18 cellular contexts compared by ENCODE assay signal in the genomic region with DNA sequence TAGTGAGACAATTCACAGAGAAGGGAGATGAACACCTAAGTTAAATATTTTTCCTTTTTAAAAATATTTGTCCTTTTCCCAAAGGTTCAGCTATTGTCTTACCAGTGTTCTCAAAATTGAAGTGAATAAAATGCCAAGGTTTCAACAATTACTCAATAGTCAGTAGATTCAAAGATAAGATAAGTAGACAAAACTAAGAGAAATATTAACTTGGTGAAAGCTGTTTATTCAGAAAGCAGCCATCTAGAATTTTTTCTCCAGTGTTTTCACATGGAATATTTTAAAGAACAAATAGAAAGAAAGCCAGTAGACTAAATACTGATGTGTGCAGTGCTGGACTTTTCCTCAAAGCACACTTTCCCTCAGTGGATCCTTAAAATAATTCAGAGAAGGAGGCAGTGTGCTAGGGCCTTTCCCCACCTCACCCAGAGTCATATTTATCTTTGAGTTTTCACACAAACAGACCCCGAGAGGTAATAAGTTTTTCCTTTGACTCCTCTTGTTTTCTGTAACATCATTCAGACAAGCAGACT.
DNase-seq lines count a peak whose midpoint lies in the region; ATAC-seq and TF ChIP-seq lines count a peak whose summit lies in the region.
"Had no signal": no experiment of that assay in that cellular context is flagged by ENCODE, and none has a peak within 500 bp of the region (broad histone marks: within the 10 kb centered on the region; RNA-seq: fewer than 3 reads in every experiment).

No MANE protein-coding gene starts in this region.

- no peak for TF ChIP-seq POLR2A in transverse colon (IDR thresholded peaks at IDR 0.05)

- H3K27ac Mint-ChIP-seq in activated CD4-positive, alpha-beta T cell treated with anti-CD3 and anti-CD28 coated beads for 36 hours, result peak overlapping the region; percentile 51
- no peak overlapping the region for H3K27ac Mint-ChIP-seq in activated CD4-positive, alpha-beta memory T cell treated with anti-CD3 and anti-CD28 coated beads for 36 hours
- peak overlapping the region; percentile 79 for H3K27ac Mint-ChIP-seq in mesothelial cell of epicardium
- H3K27ac Mint-ChIP-seq: CD4-positive, alpha-beta T cell had no signal

- no peak for ATAC-seq in activated CD4-positive, alpha-beta T cell treated with anti-CD3 and anti-CD28 coated beads for 36 hours
- ATAC-seq: gastroesophageal sphincter had no signal

- POLR2A ChIA-PET in activated CD4-positive, alpha-beta T cell treated with anti-CD3 and anti-CD28 coated beads for 36 hours (lab: Charles Lee), result no interaction called here
- POLR2A ChIA-PET in activated CD4-positive, alpha-beta memory T cell treated with anti-CD3 and anti-CD28 coated beads for 36 hours (lab: Charles Lee), result interaction anchor here (2.1 to 3.8 kb wide), 2 partner anchors 412 to 415 kb away, joined by 7 to 18 read pairs; a partner anchor contains a TSS

- intact Hi-C loops in activated CD4-positive, alpha-beta T cell treated with anti-CD3 and anti-CD28 coated beads for 36 hours (cut with DNase I, micrococcal nuclease), result loop anchor here in 1 of 2 experiments (5.0 kb wide), 2 partner anchors 156 to 411 kb away; a partner anchor contains a TSS
- intact Hi-C loops in activated CD4-positive, alpha-beta memory T cell treated with anti-CD3 and anti-CD28 coated beads for 36 hours (cut with micrococcal nuclease), result loop anchor here (1.0 to 5.0 kb wide), 3 partner anchors 19 to 421 kb away; no protein-coding TSS in a partner anchor
- intact Hi-C loops in transverse colon (cut with DNase I; ENCODE audit: low total_unique reads), result no loop called here

- no peaks in the 10 kb centered on the region for H3K27me3 ChIP-seq in transverse colon
- H3K27me3 ChIP-seq: colonic mucosa, gastroesophageal sphincter, sigmoid colon had no signal

- H3K9me3 Mint-ChIP-seq in activated CD4-positive, alpha-beta T cell treated with anti-CD3 and anti-CD28 coated beads for 36 hours (ENCODE audit: low read depth), result peaks cover 12% of the 10 kb centered on the region
- no peaks in the 10 kb centered on the region for H3K9me3 Mint-ChIP-seq in activated CD4-positive, alpha-beta memory T cell treated with anti-CD3 and anti-CD28 coated beads for 36 hours
- H3K9me3 Mint-ChIP-seq in mesothelial cell of epicardium, result peaks cover 6% of the 10 kb centered on the region

- no peak for TF ChIP-seq EP300 in transverse colon (IDR thresholded peaks at IDR 0.05; ENCODE audit: low read depth)

- 71 to 73% methylated on average over 1 of the region's 1 CpG for WGBS in transverse colon (ENCODE audit: low coverage in 1 of 2), 2 donors

- CTCF ChIA-PET in activated CD4-positive, alpha-beta T cell treated with anti-CD3 and anti-CD28 coated beads for 36 hours (lab: Charles Lee), result interaction anchor here (1.5 kb wide), 2 partner anchors 13 to 16 kb away, joined by 4 read pairs; no protein-coding TSS in a partner anchor
- CTCF ChIA-PET in activated CD4-positive, alpha-beta memory T cell treated with anti-CD3 and anti-CD28 coated beads for 36 hours (lab: Charles Lee), result interaction anchor here (1.1 to 1.6 kb wide), 2 partner anchors 45 to 91 kb away, joined by 4 read pairs; no protein-coding TSS in a partner anchor

- no peak for DNase-seq in activated CD4-positive, alpha-beta T cell treated with anti-CD3 and anti-CD28 coated beads for 36 hours
- no peak for DNase-seq in activated CD4-positive, alpha-beta T cell treated with anti-CD3 and anti-CD28 coated beads, Interleukin-2, amount 50 U/mL, for 4 hours
- no peak for DNase-seq in activated CD4-positive, alpha-beta memory T cell treated with anti-CD3 and anti-CD28 coated beads for 36 hours
- DNase-seq in mesothelial cell of epicardium (ENCODE audit: low spot score in 2 of 2, unreplicated experiment in 2 of 2) (no peak), transverse colon (no peak), NCI-H524 (lab: John Stamatoyannopoulos, UW) (no peak)
- DNase-seq in activated CD8-positive, alpha-beta memory T cell treated with anti-CD3 and anti-CD28 coated beads for 24 hours, result no peak
- DNase-seq: 8988T; activated CD8-positive, alpha-beta memory T cell treated with anti-CD3 and anti-CD28 coated beads, Interleukin-2, amount 50 U/mL, for 48 hours; CD4-positive, alpha-beta T cell; colonic mucosa; NCI-H1092 treated with DMSO at 0.1 percent for 48 hours; NCI-H774; sigmoid colon; stimulated activated CD4-positive, alpha-beta T cell treated with anti-CD3 and anti-CD28 coated beads, Interleukin-2, amount 100 ng/mL, for 48 hours had no signal

- no peaks in the 10 kb centered on the region for H3K9me3 ChIP-seq in transverse colon
- H3K9me3 ChIP-seq: colonic mucosa, gastroesophageal sphincter, sigmoid colon had no signal

- peaks cover 56% of the 10 kb centered on the region for H3K4me1 Mint-ChIP-seq in activated CD4-positive, alpha-beta T cell treated with anti-CD3 and anti-CD28 coated beads for 36 hours
- H3K4me1 Mint-ChIP-seq in activated CD4-positive, alpha-beta memory T cell treated with anti-CD3 and anti-CD28 coated beads for 36 hours (ENCODE audit: low read depth), result peaks cover 66% of the 10 kb centered on the region
- H3K4me1 Mint-ChIP-seq in mesothelial cell of epicardium, result peaks cover 37% of the 10 kb centered on the region

- H3K36me3 ChIP-seq in transverse colon, result no peaks in the 10 kb centered on the region
- H3K36me3 ChIP-seq: colonic mucosa, gastroesophageal sphincter, sigmoid colon had no signal

- H3K27me3 Mint-ChIP-seq in activated CD4-positive, alpha-beta T cell treated with anti-CD3 and anti-CD28 coated beads for 36 hours, result no peaks in the 10 kb centered on the region
- no peaks in the 10 kb centered on the region for H3K27me3 Mint-ChIP-seq in activated CD4-positive, alpha-beta memory T cell treated with anti-CD3 and anti-CD28 coated beads for 36 hours
- H3K27me3 Mint-ChIP-seq in mesothelial cell of epicardium (ENCODE audit: low read depth), result no peaks in the 10 kb centered on the region
- H3K27me3 Mint-ChIP-seq: CD4-positive, alpha-beta T cell had no signal

- H3K4me3 Mint-ChIP-seq in activated CD4-positive, alpha-beta T cell treated with anti-CD3 and anti-CD28 coated beads for 36 hours, result peak overlapping the region; percentile 50
- peak overlapping the region; percentile 65 for H3K4me3 Mint-ChIP-seq in activated CD4-positive, alpha-beta memory T cell treated with anti-CD3 and anti-CD28 coated beads for 36 hours
- no peak overlapping the region for H3K4me3 Mint-ChIP-seq in mesothelial cell of epicardium
- H3K4me3 Mint-ChIP-seq: CD4-positive, alpha-beta T cell had no signal

- H3K4me1 ChIP-seq in transverse colon, result peaks cover 0 to 42% (median 8%) of the 10 kb centered on the region in 4 donors
- H3K4me1 ChIP-seq: colonic mucosa had no signal

- H3K4me3 ChIP-seq in GM12875 (ENCODE audit: low read depth, low read length) (peak overlapping the region; percentile 63), transverse colon (no peak overlapping the region)
- H3K4me3 ChIP-seq: colonic mucosa, gastroesophageal sphincter, sigmoid colon had no signal

- in situ Hi-C loops in transverse colon (cut with MboI; ENCODE audit: low pct_ligation_motif_present in 1 of 4, low pct_unique_long_range_greater_than_20kb in 1 of 4, low sequenced_read_pairs in 3 of 4), result loop anchor here in 3 of 4 donors (25.0 kb wide), 2 partner anchors 421 to 746 kb away; a partner anchor contains a TSS

- H3K27ac ChIP-seq in transverse colon, result no peak overlapping the region
- H3K27ac ChIP-seq: colonic mucosa, gastroesophageal sphincter, KMS-11 had no signal

- TF ChIP-seq CTCF in GM12875 (IDR thresholded peaks at IDR 0.05; ENCODE audit: borderline replicate concordance, insufficient read depth, low read depth, low read length), result no peak
- no peak for TF ChIP-seq CTCF in mesothelial cell of epicardium (IDR thresholded peaks at IDR 0.05; ENCODE audit: unreplicated experiment)
- no peak for TF ChIP-seq CTCF in transverse colon (IDR thresholded peaks at IDR 0.05)

- H3K36me3 Mint-ChIP-seq in activated CD4-positive, alpha-beta T cell treated with anti-CD3 and anti-CD28 coated beads for 36 hours (ENCODE audit: low read depth), result peaks cover 17% of the 10 kb centered on the region
- H3K36me3 Mint-ChIP-seq in activated CD4-positive, alpha-beta memory T cell treated with anti-CD3 and anti-CD28 coated beads for 36 hours, result peaks cover 13% of the 10 kb centered on the region
- H3K36me3 Mint-ChIP-seq in mesothelial cell of epicardium, result no peaks in the 10 kb centered on the region
